In the genomic region with DNA sequence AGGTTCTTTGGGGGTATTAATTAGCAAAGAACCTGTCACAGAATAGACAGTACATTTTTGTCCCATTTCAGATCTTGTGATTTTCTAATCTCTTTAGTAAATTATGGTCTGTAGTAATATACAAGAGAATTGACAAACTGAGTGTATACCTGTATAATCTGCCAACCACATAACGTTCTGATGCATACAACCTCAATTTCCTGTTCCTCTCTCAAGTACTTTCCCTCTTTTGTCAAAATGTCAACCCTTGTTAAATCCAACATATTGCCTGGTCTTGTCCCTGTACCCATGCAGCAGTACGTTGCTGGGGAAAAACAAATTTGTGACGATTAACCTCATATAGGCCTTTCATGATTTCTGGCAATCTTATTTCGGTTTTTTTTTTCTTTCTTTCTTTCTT, we compare ENCODE assay signal across 8 cellular contexts. TPM values are rescaled to one million over a fixed set of nuclear protein-coding genes. Genes with fewer than 3 reads are reported as not detected.
DNase-seq lines count a peak whose midpoint lies in the region; ATAC-seq, FAIRE-seq and TF ChIP-seq lines count a peak whose summit lies in the region.

No MANE protein-coding gene starts in this region.

- no peak for ATAC-seq in right cardiac atrium
- no peak for ATAC-seq in left cardiac atrium
- ATAC-seq in upper lobe of right lung, result no peak
- no peak for ATAC-seq in HG03457 (IDR thresholded peaks at IDR 0.05; ENCODE audit: unreplicated experiment)
- ATAC-seq in GM18517 (IDR thresholded peaks at IDR 0.05; ENCODE audit: unreplicated experiment), result no peak

- peak overlapping the region in 1 of 2 donors; percentile 82 for H3K9ac ChIP-seq in kidney (ENCODE audit: low read length in 2 of 2)

- H3K27ac ChIP-seq in right cardiac atrium (ENCODE audit: low read length), result no peak overlapping the region
- no peak overlapping the region for H3K27ac ChIP-seq in kidney (ENCODE audit: low read depth in 2 of 2, low read length in 2 of 2)
- H3K27ac ChIP-seq in upper lobe of right lung, result no peak overlapping the region

- no peaks in the 10 kb centered on the region for H3K27me3 Mint-ChIP-seq in activated naive CD8-positive, alpha-beta T cell

- H3K36me3 ChIP-seq in kidney (ENCODE audit: control insufficient read depth in 1 of 2, insufficient read depth in 2 of 2, low read length in 2 of 2), result no peaks in the 10 kb centered on the region
- peaks cover 17% of the 10 kb centered on the region for H3K36me3 ChIP-seq in upper lobe of right lung

- no peaks in the 10 kb centered on the region for H3K36me3 Mint-ChIP-seq in activated naive CD8-positive, alpha-beta T cell

- 76% methylated on average over 4 of the region's 4 CpGs for WGBS in right cardiac atrium

- H3K9me3 ChIP-seq in right cardiac atrium (ENCODE audit: control insufficient read depth, low read length) (no peaks in the 10 kb centered on the region), kidney (ENCODE audit: control insufficient read depth in 1 of 2, low read length in 2 of 2) (no peaks in the 10 kb centered on the region), upper lobe of right lung (no peaks in the 10 kb centered on the region)

- no peak for FAIRE-seq in kidney (lab: Jason Lieb, UNC)

- peak overlapping the region; percentile 84 for H3K4me3 ChIP-seq in right cardiac atrium (ENCODE audit: low read length)
- H3K4me3 ChIP-seq in kidney (ENCODE audit: low read length in 2 of 2), result peak overlapping the region; percentile 91 to 98
- H3K4me3 ChIP-seq in upper lobe of right lung, result peak overlapping the region; percentile 83

- H3K27me3 ChIP-seq in right cardiac atrium (ENCODE audit: control insufficient read depth, insufficient read depth), result no peaks in the 10 kb centered on the region
- H3K27me3 ChIP-seq in upper lobe of right lung, result no peaks in the 10 kb centered on the region

- TF ChIP-seq CTCF in kidney (IDR thresholded peaks at IDR 0.05; ENCODE audit: borderline replicate concordance, extremely low read depth, insufficient read depth), result no peak
- no peak for TF ChIP-seq CTCF in upper lobe of right lung (IDR thresholded peaks at IDR 0.05)

- H3K4me3 Mint-ChIP-seq in activated naive CD8-positive, alpha-beta T cell, result no peak overlapping the region

- no peaks in the 10 kb centered on the region for H3K4me1 ChIP-seq in right cardiac atrium (ENCODE audit: control insufficient read depth, insufficient read depth, low read length)
- H3K4me1 ChIP-seq in kidney (ENCODE audit: control insufficient read depth in 1 of 2, insufficient read depth in 1 of 2, low read depth in 1 of 2, low read length in 2 of 2), result peaks cover 5 to 11% of the 10 kb centered on the region in 2 donors
- H3K4me1 ChIP-seq in upper lobe of right lung, result peaks cover 23% of the 10 kb centered on the region

- H3K9me3 Mint-ChIP-seq in activated naive CD8-positive, alpha-beta T cell (ENCODE audit: low read depth), result no peaks in the 10 kb centered on the region

- peak overlapping the region; percentile 88 for H3K27ac Mint-ChIP-seq in activated naive CD8-positive, alpha-beta T cell

- H3K4me1 Mint-ChIP-seq in activated naive CD8-positive, alpha-beta T cell (ENCODE audit: low read depth), result peaks cover 43% of the 10 kb centered on the region

- DNase-seq in right cardiac atrium, result no peak
- DNase-seq in left cardiac atrium, result no peak
- DNase-seq in kidney, result no peak
- no peak for DNase-seq in upper lobe of right lung
- no peak for DNase-seq in SHP77 treated with DMSO at 0.1 percent for 48 hours (lab: John Stamatoyannopoulos, UW)

- intact Hi-C loops in right cardiac atrium (cut with DNase I) (no loop called here), left cardiac atrium (cut with DNase I) (no loop called here), kidney (cut with DNase I) (no loop called here), upper lobe of right lung (cut with DNase I) (no loop called here)

RNA-seq across cellular contexts. Expression of a gene that starts 1.1 kb away (rescaled TPM):
- total RNA-seq in right cardiac atrium (10 to 100 TPM; 25.2 to 29.2 (median 27.6) TPM), left cardiac atrium (10 to 100 TPM; 19.9 to 30.4 TPM), kidney (21.1 TPM), upper lobe of right lung (19.9 TPM)
- polyA plus RNA-seq in right cardiac atrium (48.5 TPM), kidney (ENCODE audit: insufficient read depth, low read depth, low replicate concordance) (38.5 TPM)

RNA-seq across cellular contexts. Expression of a gene that starts 1.3 kb away (rescaled TPM):
- total RNA-seq in right cardiac atrium (1 to 10 TPM; 6.5 to 8.6 (median 7.5) TPM), left cardiac atrium (1 to 10 TPM; 9.5 to 9.6 TPM), kidney (15.6 TPM), upper lobe of right lung (18.6 TPM)
- polyA plus RNA-seq in right cardiac atrium (4.5 TPM), kidney (ENCODE audit: insufficient read depth, low read depth, low replicate concordance) (4.2 TPM)
